In the genomic region with DNA sequence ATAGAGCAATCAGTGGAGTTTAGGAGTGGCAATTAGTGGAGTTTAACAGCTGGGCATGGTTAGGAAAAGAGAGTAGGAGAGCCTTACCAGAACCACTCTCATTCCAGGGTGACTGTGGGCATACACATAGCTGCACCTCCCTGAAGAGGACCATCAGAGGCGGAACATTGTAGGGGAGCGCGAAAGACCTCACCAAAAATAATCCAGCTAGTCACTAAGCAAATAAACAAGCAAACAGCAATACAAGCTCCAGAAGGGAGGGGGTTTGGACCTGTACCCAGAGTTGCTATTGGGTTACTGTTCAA, we compare ENCODE assay signal across 1 cellular context.
TF ChIP-seq lines count a peak whose summit lies in the region.

No MANE protein-coding gene starts in this region.

TF ChIP-seq in A549, 52 proteins besides CTCF, POLR2A, EP300 and RAD21 (continued from another document):
- TF ChIP-seq, protein P1, sequence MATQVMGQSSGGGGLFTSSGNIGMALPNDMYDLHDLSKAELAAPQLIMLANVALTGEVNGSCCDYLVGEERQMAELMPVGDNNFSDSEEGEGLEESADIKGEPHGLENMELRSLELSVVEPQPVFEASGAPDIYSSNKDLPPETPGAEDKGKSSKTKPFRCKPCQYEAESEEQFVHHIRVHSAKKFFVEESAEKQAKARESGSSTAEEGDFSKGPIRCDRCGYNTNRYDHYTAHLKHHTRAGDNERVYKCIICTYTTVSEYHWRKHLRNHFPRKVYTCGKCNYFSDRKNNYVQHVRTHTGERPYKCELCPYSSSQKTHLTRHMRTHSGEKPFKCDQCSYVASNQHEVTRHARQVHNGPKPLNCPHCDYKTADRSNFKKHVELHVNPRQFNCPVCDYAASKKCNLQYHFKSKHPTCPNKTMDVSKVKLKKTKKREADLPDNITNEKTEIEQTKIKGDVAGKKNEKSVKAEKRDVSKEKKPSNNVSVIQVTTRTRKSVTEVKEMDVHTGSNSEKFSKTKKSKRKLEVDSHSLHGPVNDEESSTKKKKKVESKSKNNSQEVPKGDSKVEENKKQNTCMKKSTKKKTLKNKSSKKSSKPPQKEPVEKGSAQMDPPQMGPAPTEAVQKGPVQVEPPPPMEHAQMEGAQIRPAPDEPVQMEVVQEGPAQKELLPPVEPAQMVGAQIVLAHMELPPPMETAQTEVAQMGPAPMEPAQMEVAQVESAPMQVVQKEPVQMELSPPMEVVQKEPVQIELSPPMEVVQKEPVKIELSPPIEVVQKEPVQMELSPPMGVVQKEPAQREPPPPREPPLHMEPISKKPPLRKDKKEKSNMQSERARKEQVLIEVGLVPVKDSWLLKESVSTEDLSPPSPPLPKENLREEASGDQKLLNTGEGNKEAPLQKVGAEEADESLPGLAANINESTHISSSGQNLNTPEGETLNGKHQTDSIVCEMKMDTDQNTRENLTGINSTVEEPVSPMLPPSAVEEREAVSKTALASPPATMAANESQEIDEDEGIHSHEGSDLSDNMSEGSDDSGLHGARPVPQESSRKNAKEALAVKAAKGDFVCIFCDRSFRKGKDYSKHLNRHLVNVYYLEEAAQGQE (IDR thresholded peaks at IDR 0.05) = no peak
- TF ChIP-seq, protein P2, sequence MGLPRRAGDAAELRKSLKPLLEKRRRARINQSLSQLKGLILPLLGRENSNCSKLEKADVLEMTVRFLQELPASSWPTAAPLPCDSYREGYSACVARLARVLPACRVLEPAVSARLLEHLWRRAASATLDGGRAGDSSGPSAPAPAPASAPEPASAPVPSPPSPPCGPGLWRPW (IDR thresholded peaks at IDR 0.05) = no peak
- TF ChIP-seq ZC3H11A (IDR thresholded peaks at IDR 0.05) (no peak), HOXB5 (CRISPR knock-in tag; IDR thresholded peaks at IDR 0.05) (no peak), TP53 (CRISPR knock-in tag; IDR thresholded peaks at IDR 0.05) (no peak), EHMT2 (IDR thresholded peaks at IDR 0.05; ENCODE audit: low read depth) (no peak), KDM1A (IDR thresholded peaks at IDR 0.05; ENCODE audit: low read depth) (no peak), CEBPB (IDR thresholded peaks at IDR 0.05) (no peak), JUN (IDR thresholded peaks at IDR 0.05) (no peak), CBX2 (IDR thresholded peaks at IDR 0.05; ENCODE audit: borderline replicate concordance, low read depth) (no peak), HDAC2 (IDR thresholded peaks at IDR 0.05) (no peak), SMC3 (IDR thresholded peaks at IDR 0.05) (no peak), SREBF2 (IDR thresholded peaks at IDR 0.05) (no peak), TFCP2L1 (CRISPR knock-in tag; IDR thresholded peaks at IDR 0.05) (no peak), FOSL2 (IDR thresholded peaks at IDR 0.05) (no peak), FOSL2 (CRISPR knock-in tag; IDR thresholded peaks at IDR 0.05) (no peak), NR3C1 (IDR thresholded peaks at IDR 0.05) (no peak)
- TF ChIP-seq, protein P3, sequence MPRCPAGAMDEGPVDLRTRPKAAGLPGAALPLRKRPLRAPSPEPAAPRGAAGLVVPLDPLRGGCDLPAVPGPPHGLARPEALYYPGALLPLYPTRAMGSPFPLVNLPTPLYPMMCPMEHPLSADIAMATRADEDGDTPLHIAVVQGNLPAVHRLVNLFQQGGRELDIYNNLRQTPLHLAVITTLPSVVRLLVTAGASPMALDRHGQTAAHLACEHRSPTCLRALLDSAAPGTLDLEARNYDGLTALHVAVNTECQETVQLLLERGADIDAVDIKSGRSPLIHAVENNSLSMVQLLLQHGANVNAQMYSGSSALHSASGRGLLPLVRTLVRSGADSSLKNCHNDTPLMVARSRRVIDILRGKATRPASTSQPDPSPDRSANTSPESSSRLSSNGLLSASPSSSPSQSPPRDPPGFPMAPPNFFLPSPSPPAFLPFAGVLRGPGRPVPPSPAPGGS (IDR thresholded peaks at IDR 0.05) = no peak
- TF ChIP-seq, protein P4, sequence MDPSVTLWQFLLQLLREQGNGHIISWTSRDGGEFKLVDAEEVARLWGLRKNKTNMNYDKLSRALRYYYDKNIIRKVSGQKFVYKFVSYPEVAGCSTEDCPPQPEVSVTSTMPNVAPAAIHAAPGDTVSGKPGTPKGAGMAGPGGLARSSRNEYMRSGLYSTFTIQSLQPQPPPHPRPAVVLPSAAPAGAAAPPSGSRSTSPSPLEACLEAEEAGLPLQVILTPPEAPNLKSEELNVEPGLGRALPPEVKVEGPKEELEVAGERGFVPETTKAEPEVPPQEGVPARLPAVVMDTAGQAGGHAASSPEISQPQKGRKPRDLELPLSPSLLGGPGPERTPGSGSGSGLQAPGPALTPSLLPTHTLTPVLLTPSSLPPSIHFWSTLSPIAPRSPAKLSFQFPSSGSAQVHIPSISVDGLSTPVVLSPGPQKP (IDR thresholded peaks at IDR 0.05; ENCODE audit: low read depth, low read length) = no peak
TF ChIP-seq in A549: peak in this region for 0.
